2 cellular contexts compared by ENCODE assay signal in the genomic region with DNA sequence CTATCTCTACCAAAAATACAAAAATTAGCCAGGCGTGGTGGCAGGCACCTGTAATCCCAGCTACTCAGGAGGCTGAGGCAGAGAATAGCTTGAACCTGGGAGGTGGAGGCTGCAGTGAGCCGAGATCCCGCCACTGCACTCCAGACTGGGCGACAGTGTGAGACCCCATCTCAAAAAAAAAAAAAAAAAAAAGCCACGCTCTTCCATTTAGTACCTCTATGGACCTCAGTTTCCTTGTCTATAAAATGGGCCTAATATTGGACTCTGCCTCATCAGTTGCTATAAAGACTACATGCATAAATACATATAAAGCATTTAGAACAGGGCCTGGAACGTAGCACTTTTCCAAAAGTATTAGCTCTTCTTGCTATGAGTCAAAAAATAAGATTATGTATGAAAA. TPM values are rescaled to one million over a fixed set of nuclear protein-coding genes. Genes with fewer than 3 reads are reported as not detected.
DNase-seq lines count a peak whose midpoint lies in the region; ATAC-seq, FAIRE-seq and TF ChIP-seq lines count a peak whose summit lies in the region.
"Not testable (repeated sequence)": the region's sequence is repeated elsewhere in the genome, so short reads cannot be mapped to it uniquely, and the experiment has no call there.

No MANE protein-coding gene starts in this region.

- POLR2A ChIA-PET in K562 (lab: Yijun Ruan, JAX), result interaction anchor here (0.7 to 1.6 kb wide), 3 partner anchors 8 to 290 kb away, joined by 3 to 6 read pairs (median 3); no protein-coding TSS in a partner anchor
- POLR2A ChIA-PET in HepG2 (lab: Yijun Ruan, JAX), result not testable (repeated sequence)

- intact Hi-C loops in K562 (cut with micrococcal nuclease); HepG2 (cut with micrococcal nuclease; ENCODE audit: unreplicated experiment): not testable (repeated sequence)

- TF ChIP-seq POLR2A in K562 (conservative IDR thresholded peaks at IDR 0.05); HepG2 (IDR thresholded peaks at IDR 0.05; ENCODE audit: insufficient read depth in 1 of 2, low read depth in 2 of 2, low read length in 2 of 2): not testable (repeated sequence)

- not testable (repeated sequence) for H3K27ac ChIP-seq in K562 (ENCODE audit: extremely low read depth, low read depth, low read length); HepG2 (ENCODE audit: extremely low read length, insufficient read depth, low read length)

- in situ Hi-C loops in K562 (cut with MboI); HepG2 (cut with HindIII; ENCODE audit: extremely low pct_ligation_motif_present, low pct_unique_long_range_greater_than_20kb): not testable (repeated sequence)

- not testable (repeated sequence) for H3K4me2 ChIP-seq in K562 (ENCODE audit: insufficient read depth, low read length); HepG2 (ENCODE audit: low read depth, low read length)

- 95% methylated on average over 6 of the region's 6 CpGs for WGBS in K562 (ENCODE audit: insufficient coverage, low coverage, missing lambda C conversion rate)
- 98% methylated on average over 6 of the region's 6 CpGs for WGBS in HepG2 (ENCODE audit: low lambda C conversion rate)

- not testable (repeated sequence) for H3K79me2 ChIP-seq in K562 (ENCODE audit: control insufficient read depth, insufficient read depth, low read length); HepG2 (ENCODE audit: insufficient read depth, low read length)

- not testable (repeated sequence) for TF ChIP-seq CTCF in K562 (IDR thresholded peaks at IDR 0.05 in 2 of 3, conservative IDR thresholded peaks at IDR 0.05 in 1 of 3; ENCODE audit: insufficient read depth in 2 of 3, low read depth in 1 of 3, low read length in 3 of 3); HepG2 (CRISPR knock-in tag; IDR thresholded peaks at IDR 0.05)

- not testable (repeated sequence) for TF ChIP-seq EP300 in K562 (IDR thresholded peaks at IDR 0.05; ENCODE audit: low read length); HepG2 (IDR thresholded peaks at IDR 0.05; ENCODE audit: low read depth in 2 of 2, low read length in 2 of 2); HepG2 (CRISPR knock-in tag; IDR thresholded peaks at IDR 0.05; ENCODE audit: borderline replicate concordance)

- TF ChIP-seq RAD21 in K562 (CRISPR knock-in tag; conservative IDR thresholded peaks at IDR 0.05 in 1 of 2, IDR thresholded peaks at IDR 0.05 in 1 of 2); HepG2 (CRISPR knock-in tag; IDR thresholded peaks at IDR 0.05): not testable (repeated sequence)

- peaks cover 13 to 35% of the 10 kb centered on the region in 2 experiments for H3K4me1 ChIP-seq in K562 (replicated peaks in 1 of 2; ENCODE audit: control insufficient read depth in 2 of 2, insufficient read depth in 2 of 2, low read length in 2 of 2)
- H3K4me1 ChIP-seq in HepG2 (ENCODE audit: insufficient read depth, low read length), result not testable (repeated sequence)

- not testable (repeated sequence) for H3K36me3 ChIP-seq in K562 (ENCODE audit: control insufficient read depth, insufficient read depth, low read length)
- H3K36me3 ChIP-seq in HepG2 (replicated peaks in 1 of 2; ENCODE audit: control insufficient read depth in 1 of 2, insufficient read depth in 2 of 2, low read length in 2 of 2), result peaks cover 12 to 50% of the 10 kb centered on the region in 2 experiments

- H3K9me1 ChIP-seq in K562 (ENCODE audit: control insufficient read depth, insufficient read depth, low read length), result not testable (repeated sequence)

- not testable (repeated sequence) for H3K4me3 ChIP-seq in K562; HepG2 (replicated peaks in 1 of 3; ENCODE audit: insufficient read depth in 1 of 3, low read depth in 2 of 3, low read length in 3 of 3)

- H3K9ac ChIP-seq in K562 (ENCODE audit: insufficient read depth in 1 of 2, low read depth in 2 of 2, low read length in 2 of 2); HepG2 (ENCODE audit: insufficient read depth, low read depth, low read length): not testable (repeated sequence)

- not testable (repeated sequence) for H3K9me3 ChIP-seq in K562 (replicated peaks; ENCODE audit: control insufficient read depth, insufficient read depth, low read depth, low read length); HepG2 (ENCODE audit: low read length)

- H3K27me3 ChIP-seq in K562 (ENCODE audit: control insufficient read depth in 2 of 2, insufficient read depth in 2 of 2, low read length in 2 of 2); HepG2 (ENCODE audit: control insufficient read depth in 1 of 2, insufficient read depth in 2 of 2, low read length in 2 of 2): not testable (repeated sequence)

- ATAC-seq in K562, HepG2: not testable (repeated sequence)

- CTCF ChIA-PET in K562 (lab: Yijun Ruan, JAX; ENCODE audit: low intra/inter-chr PET ratio); HepG2 (lab: Yijun Ruan, JAX; ENCODE audit: low intra/inter-chr PET ratio, low total read pairs): not testable (repeated sequence)

- not testable (repeated sequence) for BruUV-seq in K562 (replicated peaks; lab: Mats Ljungman, UMichigan); HepG2 (replicated peaks; lab: Mats Ljungman, UMichigan)

- H4K20me1 ChIP-seq in K562 (replicated peaks; ENCODE audit: control insufficient read depth, insufficient read depth, low read length); HepG2 (ENCODE audit: insufficient read depth, low read length): not testable (repeated sequence)

- H2AFZ ChIP-seq in K562 (ENCODE audit: low read depth, low read length); HepG2 (ENCODE audit: low read length): not testable (repeated sequence)

- DNase-seq in K562 (ENCODE audit: extremely low read depth in 1 of 4, low spot score in 3 of 4); HepG2 (ENCODE audit: low spot score): not testable (repeated sequence)

- FAIRE-seq in K562 (lab: Jason Lieb, UNC); HepG2 (lab: Jason Lieb, UNC): not testable (repeated sequence)

TF ChIP-seq in K562, 482 proteins besides CTCF, POLR2A, EP300 and RAD21 (continues in another document):
- TF ChIP-seq BCOR (IDR thresholded peaks at IDR 0.05) (peak; percentile 94), ZNF121 (CRISPR knock-in tag; conservative IDR thresholded peaks at IDR 0.05) (peak; percentile 58; the same call in 1 of the 2 replicates), CHD4 (IDR thresholded peaks at IDR 0.05; ENCODE audit: insufficient read depth, insufficient replicate concordance, low read depth, low read length, poor library complexity, severe bottlenecking) (peak; percentile 56)

TF ChIP-seq in HepG2, 621 proteins besides CTCF, POLR2A, EP300 and RAD21:
- TF ChIP-seq ZNF629 (CRISPR knock-in tag; conservative IDR thresholded peaks at IDR 0.05), result peak; percentile 46

RNA-seq across cellular contexts. Expression of gene TMEM41A, which starts 23.9 kb away (rescaled TPM):
- 137 and 152 TPM in 2 replicates for total RNA-seq in K562 (2011; cell fraction: chromatin; rRNA removed; ENCODE audit: low replicate concordance)
- total RNA-seq in K562 (2011; cell fraction: nucleolus; rRNA removed), result 103 and 106 TPM in 2 replicates
- total RNA-seq in K562 (2011; cell fraction: nucleoplasm; rRNA removed), result 145 and 197 TPM in 2 replicates
- total RNA-seq in K562 (2014; rRNA removed) (22.5 and 27.6 TPM in 2 replicates), K562 (2014; rRNA removed; fragmentation: Illumina TruSeq; extraction: Trizol) (31.5 and 34.0 TPM in 2 replicates), K562 (2015; rRNA removed; fragmentation: Illumina TruSeq; extraction: Trizol) (30.1 and 30.7 TPM in 2 replicates), K562 (2021) (32.3 and 33.8 TPM in 2 replicates), HepG2 (2016; rRNA removed; fragmentation: Illumina TruSeq; extraction: Trizol) (24.2 and 40.0 TPM in 2 replicates)
- polyA plus RNA-seq in K562 (2011; rRNA removed) (59.3 and 65.9 TPM in 2 replicates), K562 (2014; fragmentation: Illumina TruSeq; extraction: Trizol) (36.3 and 39.9 TPM in 2 replicates), K562 (2014; fragmentation: Nextera tagmentation; extraction: Ambion mirVana) (10 to 100 TPM; 23.1 to 30.6 TPM), K562 (2014; rRNA removed) (36.2 and 39.6 TPM in 2 replicates), HepG2 (2011; rRNA removed) (27.9 and 30.0 TPM in 2 replicates)
- polyA plus RNA-seq in K562 (2011; cell fraction: cytosol; rRNA removed), result 63.8 and 82.9 TPM in 2 replicates
- polyA plus RNA-seq in K562 (2011; cell fraction: nucleus; rRNA removed), result 41.1 and 62.8 TPM in 2 replicates
- polyA plus RNA-seq in K562 (2012), result 28.5 and 32.6 TPM in 2 replicates
- polyA minus RNA-seq in K562 (2011; rRNA and poly(A)+ RNA removed), result 80.5 and 81.1 TPM in 2 replicates
- 21.2 and 29.0 TPM in 2 replicates for polyA minus RNA-seq in K562 (2011; cell fraction: cytosol; rRNA and poly(A)+ RNA removed)
- polyA minus RNA-seq in K562 (2011; cell fraction: nucleus; rRNA and poly(A)+ RNA removed), result 27.1 and 43.7 TPM in 2 replicates
- 13.6 and 15.2 TPM in 2 replicates for total RNA-seq in HepG2 (2016; cell fraction: cytosol; rRNA removed; fragmentation: Illumina TruSeq; extraction: Trizol; ENCODE audit: low read depth)
- total RNA-seq in HepG2 (2016; cell fraction: insoluble cytoplasmic fraction; rRNA removed; fragmentation: Illumina TruSeq; extraction: Trizol), result 24.9 and 39.6 TPM in 2 replicates
- total RNA-seq in HepG2 (2016; cell fraction: membrane; rRNA removed; fragmentation: Illumina TruSeq; extraction: Trizol), result 29.5 and 32.0 TPM in 2 replicates
- total RNA-seq in HepG2 (2016; cell fraction: nucleus; rRNA removed; fragmentation: Illumina TruSeq; extraction: Trizol), result 45.6 and 52.4 TPM in 2 replicates
- 19.8 and 29.4 TPM in 2 replicates for polyA plus RNA-seq in HepG2 (2011; cell fraction: cytosol; rRNA removed)
- polyA plus RNA-seq in HepG2 (2011; cell fraction: nucleus; rRNA removed), result 25.5 and 31.3 TPM in 2 replicates
- polyA plus RNA-seq in HepG2 (2012), result 18.7 and 20.4 TPM in 2 replicates
- 7.9 and 8.4 TPM in 2 replicates for polyA plus RNA-seq in HepG2 (2016; cell fraction: cytosol; fragmentation: Illumina TruSeq; extraction: Trizol; ENCODE audit: low read depth)
- 28.3 and 31.2 TPM in 2 replicates for polyA plus RNA-seq in HepG2 (2016; cell fraction: insoluble cytoplasmic fraction; fragmentation: Illumina TruSeq; extraction: Trizol; ENCODE audit: low read depth)
- 19.0 and 19.8 TPM in 2 replicates for polyA plus RNA-seq in HepG2 (2016; cell fraction: membrane; fragmentation: Illumina TruSeq; extraction: Trizol; ENCODE audit: low read depth)
- polyA plus RNA-seq in HepG2 (2016; cell fraction: nucleus; fragmentation: Illumina TruSeq; extraction: Trizol; ENCODE audit: insufficient read depth, low read depth), result 61.2 and 62.8 TPM in 2 replicates
- 43.9 and 54.9 TPM in 2 replicates for polyA minus RNA-seq in HepG2 (2011; rRNA and poly(A)+ RNA removed; ENCODE audit: low replicate concordance)
- polyA minus RNA-seq in HepG2 (2011; cell fraction: cytosol; rRNA and poly(A)+ RNA removed), result 13.8 and 18.0 TPM in 2 replicates
- polyA minus RNA-seq in HepG2 (2011; cell fraction: nucleus; rRNA and poly(A)+ RNA removed), result 39.3 and 51.3 TPM in 2 replicates
